14 cellular contexts compared by ENCODE assay signal in genomic region chr20:25532015-25532751, GRCh38. TPM values are rescaled to one million over a fixed set of nuclear protein-coding genes. Genes with fewer than 3 reads are reported as not detected.
DNase-seq lines count a peak whose midpoint lies in the region; ATAC-seq and TF ChIP-seq lines count a peak whose summit lies in the region.
"Had no signal": no experiment of that assay in that cellular context is flagged by ENCODE, and none has a peak within 500 bp of the region (broad histone marks: within the 10 kb centered on the region; RNA-seq: fewer than 3 reads in every experiment).

No MANE protein-coding gene starts in this region.

- no peak overlapping the region for H2BK120ac ChIP-seq in neuronal stem cell (ENCODE audit: low read depth, low read length)

- no peaks in the 10 kb centered on the region for H3K9me3 ChIP-seq in neuronal stem cell (replicated peaks in 1 of 2; ENCODE audit: control insufficient read depth in 2 of 2, insufficient read depth in 1 of 2, low read depth in 1 of 2, low read length in 2 of 2)
- H3K9me3 ChIP-seq: pancreas had no signal

- H3K27ac ChIP-seq in VCaP (peak overlapping the region; percentile 93), foreskin keratinocyte (no peak overlapping the region), neuronal stem cell (replicated peaks; ENCODE audit: low read length) (no peak overlapping the region)
- H3K27ac ChIP-seq: pancreas, SK-N-MC had no signal

- no peak overlapping the region for H3K23ac ChIP-seq in neuronal stem cell (ENCODE audit: low read depth, low read length, poor library complexity)

- peak; percentile 71 for DNase-seq in Ammon's horn (ENCODE audit: low spot score)
- peak; percentile 41 to 69 for DNase-seq in foreskin keratinocyte
- peak; percentile 15 for DNase-seq in neuronal stem cell (ENCODE audit: low spot score)
- no peak for DNase-seq in NCI-H2171 treated with DMSO at 0.1 percent for 48 hours (lab: John Stamatoyannopoulos, UW)
- no peak for DNase-seq in SIG-M5 treated with dmso at 0.1 percent for 504 hours (lab: John Stamatoyannopoulos, UW; ENCODE audit: unreplicated experiment)
- DNase-seq in inferior parietal cortex (ENCODE audit: extremely low spot score): no peak
- DNase-seq: activated effector memory CD4-positive, alpha-beta T cell treated with anti-CD3 and anti-CD28 coated beads, Interleukin-2, amount 50 U/mL, for 16 hours; effector memory CD8-positive, alpha-beta T cell; GOT3; NCI-H446 treated with DMSO at 0.1 percent for 48 hours; pancreas had no signal

- no peak overlapping the region for H3K18ac ChIP-seq in neuronal stem cell (ENCODE audit: low read length)

- H4K91ac ChIP-seq in neuronal stem cell (ENCODE audit: low read depth, low read length, poor library complexity): no peak overlapping the region

- ATAC-seq in foreskin keratinocyte (peak; percentile 99), GM18520 (IDR thresholded peaks at IDR 0.05; ENCODE audit: unreplicated experiment) (no peak)
- ATAC-seq: effector memory CD8-positive, alpha-beta T cell had no signal

- no peak overlapping the region for H2AK5ac ChIP-seq in neuronal stem cell (ENCODE audit: low read depth, low read length)

- H3K4me2 ChIP-seq in neuronal stem cell (ENCODE audit: insufficient read depth, low read length, poor library complexity, severe bottlenecking): no peak overlapping the region

- no peak overlapping the region for H2BK12ac ChIP-seq in neuronal stem cell (ENCODE audit: low read length)

- H3K4me1 ChIP-seq in foreskin keratinocyte: no peaks in the 10 kb centered on the region
- peaks cover 6 to 17% of the 10 kb centered on the region in 2 donors for H3K4me1 ChIP-seq in neuronal stem cell (ENCODE audit: control insufficient read depth in 2 of 2, insufficient read depth in 1 of 2, low read depth in 1 of 2, low read length in 2 of 2)

- no peak overlapping the region for H4K8ac ChIP-seq in neuronal stem cell (ENCODE audit: low read depth, low read length)

- H2BK5ac ChIP-seq in neuronal stem cell (ENCODE audit: low read length): no peak overlapping the region

- H3K4me3 ChIP-seq in neuronal stem cell (ENCODE audit: low read length in 2 of 2): no peak overlapping the region
- H3K4me3 ChIP-seq: pancreas, SK-N-MC had no signal

- H3K4ac ChIP-seq in neuronal stem cell (ENCODE audit: low read length): no peak overlapping the region

- peaks cover 0 to 12% of the 10 kb centered on the region in 2 donors for H3K36me3 ChIP-seq in neuronal stem cell (replicated peaks in 1 of 2; ENCODE audit: control insufficient read depth in 2 of 2, insufficient read depth in 2 of 2, low read length in 2 of 2)
- H3K36me3 ChIP-seq: pancreas had no signal

- no peak overlapping the region for H3K14ac ChIP-seq in neuronal stem cell (ENCODE audit: low read length)

- TF ChIP-seq CTCF in VCaP (conservative IDR thresholded peaks at IDR 0.05) (0 out of 2 replicates have a peak, but pooled peaks have one; percentile 12), foreskin keratinocyte (conservative IDR thresholded peaks at IDR 0.05) (peak; percentile 32)

- H2AFZ ChIP-seq in neuronal stem cell (ENCODE audit: low read length): no peak overlapping the region

- no peak overlapping the region for H2BK15ac ChIP-seq in neuronal stem cell (ENCODE audit: low read length)

- H3K27me3 ChIP-seq in foreskin keratinocyte (no peaks in the 10 kb centered on the region), neuronal stem cell (ENCODE audit: control insufficient read depth in 3 of 3, insufficient read depth in 3 of 3, low read depth in 1 of 3, low read length in 3 of 3) (no peaks in the 10 kb centered on the region)
- H3K27me3 ChIP-seq: pancreas had no signal

- WGBS in neuronal stem cell (ENCODE audit: extremely low coverage in 2 of 2, insufficient read length in 2 of 2, insufficient replicate concordance in 1 of 2), 2 donors: no CpG with 5 or more reads among the region's 12 CpGs

- peaks cover 5% of the 10 kb centered on the region for H3K79me1 ChIP-seq in neuronal stem cell (ENCODE audit: low read depth, low read length)

- no peak overlapping the region for H3K9ac ChIP-seq in neuronal stem cell (ENCODE audit: low read depth, low read length, poor library complexity)

RNA-seq across cellular contexts. Expression of gene NINL, which starts 53.1 kb away (rescaled TPM):
- total RNA-seq in foreskin keratinocyte: 4.3 TPM in 2 replicates
- polyA plus RNA-seq in foreskin keratinocyte: 2.8 and 3.5 TPM in 2 replicates
- polyA plus RNA-seq in neuronal stem cell (2013, experiment 1 of 2): 16.6 TPM
- polyA plus RNA-seq in neuronal stem cell (2013, experiment 2 of 2): 16.0 TPM

Comparison
In these comparisons a context has a peak if more than half of its experiments do, and no peak if none do; other contexts are left out.
1. DNase-seq: peak in Ammon's horn (single experiment), foreskin keratinocyte (2 of 2) and neuronal stem cell (single experiment); none in NCI-H2171 treated with DMSO at 0.1 percent for 48 hours (single experiment), SIG-M5 treated with dmso at 0.1 percent for 504 hours (single experiment) and inferior parietal cortex (single experiment).